ENCODE assay signal across 8 cellular contexts in genomic region chr21:37220433-37220980, GRCh38. TPM values are rescaled to one million over a fixed set of nuclear protein-coding genes. Genes with fewer than 3 reads are reported as not detected.
DNase-seq lines count a peak whose midpoint lies in the region; ATAC-seq and TF ChIP-seq lines count a peak whose summit lies in the region.

No MANE protein-coding gene starts in this region.

- H3K27ac Mint-ChIP-seq in osteocyte (ENCODE audit: unreplicated experiment) = no peak overlapping the region

- no peaks in the 10 kb centered on the region for H3K4me1 ChIP-seq in foreskin keratinocyte

- DNase-seq in AG20443 (ENCODE audit: low spot score) (peak; percentile 65), NCI-H524 treated with DMSO at 0.1 percent for 48 hours (lab: John Stamatoyannopoulos, UW) (peak; percentile 61), foreskin keratinocyte (peak in 1 of 2 donors; percentile 21), osteocyte (ENCODE audit: extremely low spot score, unreplicated experiment) (no peak), SKM-1 (lab: John Stamatoyannopoulos, UW; ENCODE audit: unreplicated experiment) (no peak)
- DNase-seq in activated effector memory CD4-positive, alpha-beta T cell treated with Interleukin-2 at 50 U/mL for 16 hours = peak; percentile 27

- TF ChIP-seq CTCF in foreskin keratinocyte (conservative IDR thresholded peaks at IDR 0.05) (peak; percentile 39), osteocyte (IDR thresholded peaks at IDR 0.05) (no peak)

- H3K27ac ChIP-seq in foreskin keratinocyte = peak overlapping the region; percentile 36

- no peaks in the 10 kb centered on the region for H3K27me3 Mint-ChIP-seq in osteocyte (ENCODE audit: unreplicated experiment)

- H3K4me1 Mint-ChIP-seq in osteocyte (ENCODE audit: unreplicated experiment) = no peaks in the 10 kb centered on the region

- ATAC-seq in GM18517 (IDR thresholded peaks at IDR 0.05; ENCODE audit: unreplicated experiment) = peak; percentile 40
- peak; percentile 26 for ATAC-seq in HG02973 (IDR thresholded peaks at IDR 0.05; ENCODE audit: unreplicated experiment)
- ATAC-seq in foreskin keratinocyte = peak; percentile 35

- H3K36me3 Mint-ChIP-seq in osteocyte (ENCODE audit: unreplicated experiment) = peaks cover 20% of the 10 kb centered on the region

- H3K4me3 Mint-ChIP-seq in osteocyte (ENCODE audit: unreplicated experiment) = peak overlapping the region; percentile 72

- H3K9me3 Mint-ChIP-seq in osteocyte (ENCODE audit: unreplicated experiment) = no peaks in the 10 kb centered on the region

- no peaks in the 10 kb centered on the region for H3K27me3 ChIP-seq in foreskin keratinocyte

RNA-seq across cellular contexts. Expression of gene VPS26C, which starts 46.6 kb away (rescaled TPM):
- total RNA-seq in foreskin keratinocyte (39.0 and 43.7 TPM in 2 replicates), osteocyte (50.0 and 51.6 TPM in 2 replicates)
- polyA plus RNA-seq in foreskin keratinocyte = 25.4 and 25.7 TPM in 2 replicates

Comparison
In these comparisons a context has a peak if more than half of its experiments do, and no peak if none do; other contexts are left out.
1. DNase-seq: peak in AG20443 (single experiment), NCI-H524 treated with DMSO at 0.1 percent for 48 hours (single experiment) and activated effector memory CD4-positive, alpha-beta T cell treated with Interleukin-2 at 50 U/mL for 16 hours (single experiment); none in osteocyte (single experiment) and SKM-1 (single experiment).
2. Peak in every context shown above with its lines, with median percentiles within 50 percentile points of each other: ATAC-seq.